ENCODE assay signal across 12 cellular contexts in the genomic region with DNA sequence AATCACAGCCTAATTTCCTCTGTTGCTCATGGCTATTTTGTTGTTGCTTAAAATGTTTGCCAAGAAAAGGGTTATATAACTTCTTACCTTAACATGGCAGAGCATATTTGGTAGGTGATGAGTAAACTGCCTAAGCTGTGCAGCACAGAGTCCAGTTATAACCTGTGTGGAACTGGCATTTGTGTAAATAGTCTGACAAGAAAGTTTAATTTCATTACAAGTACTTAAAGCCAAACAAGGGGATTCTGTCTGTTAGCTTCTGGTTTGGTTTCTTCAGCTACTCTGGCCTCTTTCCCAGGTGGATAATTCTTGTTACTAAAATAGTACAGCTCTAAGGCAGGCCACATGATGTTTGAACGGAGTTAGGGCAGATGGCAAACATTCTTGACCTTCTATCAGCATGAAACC.
DNase-seq lines count a peak whose midpoint lies in the region; ATAC-seq and TF ChIP-seq lines count a peak whose summit lies in the region.
"Had no signal": no experiment of that assay in that cellular context is flagged by ENCODE, and none has a peak within 500 bp of the region (broad histone marks: within the 10 kb centered on the region; RNA-seq: fewer than 3 reads in every experiment).

No MANE protein-coding gene starts in this region.

- H3K4me1 Mint-ChIP-seq in osteocyte (ENCODE audit: unreplicated experiment): peaks cover 60% of the 10 kb centered on the region

- ATAC-seq in GM21381 (IDR thresholded peaks at IDR 0.05; ENCODE audit: unreplicated experiment) (no peak), HG02759 (IDR thresholded peaks at IDR 0.05; ENCODE audit: unreplicated experiment) (no peak)

- TF ChIP-seq CTCF in AG09319 (IDR thresholded peaks at IDR 0.05; ENCODE audit: low read depth, low read length) (no peak), osteocyte (IDR thresholded peaks at IDR 0.05) (no peak)

- H3K4me3 Mint-ChIP-seq in osteocyte (ENCODE audit: unreplicated experiment): no peak overlapping the region
- H3K4me3 Mint-ChIP-seq: activated naive CD4-positive, alpha-beta T cell treated with anti-CD3 and anti-CD28 coated beads for 36 hours had no signal

- H3K27me3 Mint-ChIP-seq in osteocyte (ENCODE audit: unreplicated experiment): no peaks in the 10 kb centered on the region

- no peaks in the 10 kb centered on the region for H3K36me3 Mint-ChIP-seq in osteocyte (ENCODE audit: unreplicated experiment)

- H3K27ac Mint-ChIP-seq in osteocyte (ENCODE audit: unreplicated experiment): peak overlapping the region; percentile 57
- H3K27ac Mint-ChIP-seq: activated naive CD4-positive, alpha-beta T cell treated with anti-CD3 and anti-CD28 coated beads for 36 hours had no signal

- DNase-seq in AG09319 (ENCODE audit: extremely low read depth, low read depth) (peak; percentile 39), RPMI7951 (ENCODE audit: low read depth) (peak; percentile 40), fibroblast of the conjunctiva (ENCODE audit: low read depth) (peak; percentile 29), osteocyte (ENCODE audit: extremely low spot score, unreplicated experiment) (no peak), CD1c-positive myeloid dendritic cell (ENCODE audit: extremely low spot score) (no peak), occipital lobe (lab: John Stamatoyannopoulos, UW) (no peak)
- DNase-seq: activated CD4-positive, alpha-beta T cell treated with anti-CD3 and anti-CD28 coated beads, Interleukin-2, amount 50 U/mL, for 48 hours; activated naive CD4-positive, alpha-beta T cell treated with anti-CD3 and anti-CD28 coated beads for 36 hours; dermis blood vessel endothelial cell; NCI-H146 had no signal

- H3K9me3 Mint-ChIP-seq in osteocyte (ENCODE audit: unreplicated experiment): no peaks in the 10 kb centered on the region
- H3K9me3 Mint-ChIP-seq: activated naive CD4-positive, alpha-beta T cell treated with anti-CD3 and anti-CD28 coated beads for 36 hours had no signal

Comparison
In these comparisons a context has a peak if more than half of its experiments do, and no peak if none do; other contexts are left out.
1. DNase-seq: peak in AG09319 (single experiment), RPMI7951 (single experiment) and fibroblast of the conjunctiva (single experiment); none in osteocyte (single experiment), CD1c-positive myeloid dendritic cell (single experiment) and occipital lobe (single experiment).